8 cellular contexts compared by ENCODE assay signal in genomic region chr12:54417712-54418440, GRCh38. TPM values are rescaled to one million over a fixed set of nuclear protein-coding genes. Genes with fewer than 3 reads are reported as not detected.
A peak's percentile ranks its signal among the peaks of the same experiment; 100 is the strongest.
DNase-seq lines count a peak whose midpoint lies in the region; ATAC-seq and TF ChIP-seq lines count a peak whose summit lies in the region.

No MANE protein-coding gene starts in this region.

- H3K27me3 ChIP-seq in CD4-positive, alpha-beta memory T cell (ENCODE audit: insufficient read depth, low read length) = no peaks in the 10 kb centered on the region

- peak in 2 of 5 donors; percentile 26 to 50 for DNase-seq in CD4-positive, alpha-beta memory T cell
- DNase-seq in RWPE1 (ENCODE audit: low spot score) = no peak
- DNase-seq in effector memory CD8-positive, alpha-beta T cell = peak in 1 of 3 experiments; percentile 35
- peak; percentile 37 for DNase-seq in nephron progenitor cell
- DNase-seq in NOMO-1 treated with dmso at 0.1 percent for 144 hours (lab: John Stamatoyannopoulos, UW; ENCODE audit: unreplicated experiment) = no peak
- DNase-seq in NAMALWA (ENCODE audit: low spot score) = no peak

- peak overlapping the region; percentile 90 to 99 (median 98) for H3K27ac Mint-ChIP-seq in CD4-positive, alpha-beta memory T cell
- peak overlapping the region; percentile 89 to 99 for H3K27ac Mint-ChIP-seq in effector memory CD8-positive, alpha-beta T cell
- H3K27ac Mint-ChIP-seq in nephron progenitor cell = peak overlapping the region; percentile 49

- peak; percentile 14 for ATAC-seq in effector memory CD8-positive, alpha-beta T cell (replicated peaks)
- ATAC-seq in HG02970 (IDR thresholded peaks at IDR 0.05; ENCODE audit: low FRiP score, unreplicated experiment) = no peak
- ATAC-seq in HG03354 (IDR thresholded peaks at IDR 0.05; ENCODE audit: poor library complexity, severe bottlenecking, unreplicated experiment) = no peak

- CTCF ChIA-PET in CD4-positive, alpha-beta memory T cell (lab: Charles Lee; ENCODE audit: partially characterized antibody) = interaction anchor here (0.8 to 14.7 kb wide), 8 partner anchors 9 to 38 kb away, joined by 3 to 379 read pairs (median 10); no protein-coding TSS in a partner anchor
- CTCF ChIA-PET in RWPE1 (lab: Yijun Ruan, JAX) = interaction anchor here (1.3 to 3.4 kb wide), 3 partner anchors 14 to 21 kb away, joined by 5 to 23 read pairs (median 15); no protein-coding TSS in a partner anchor

- no peaks in the 10 kb centered on the region for H3K36me3 ChIP-seq in CD4-positive, alpha-beta memory T cell (ENCODE audit: insufficient read depth, low read length)

- H3K9me3 ChIP-seq in CD4-positive, alpha-beta memory T cell (ENCODE audit: control insufficient read depth in 1 of 2, low read length in 2 of 2) = no peaks in the 10 kb centered on the region

- intact Hi-C loops in CD4-positive, alpha-beta memory T cell (cut with micrococcal nuclease) = loop anchor here (2.0 kb wide), 1 partner anchor 15 kb away; no protein-coding TSS in a partner anchor

- H3K4me3 Mint-ChIP-seq in CD4-positive, alpha-beta memory T cell = peak overlapping the region; percentile 96 to 98 (median 98)
- peak overlapping the region; percentile 76 to 98 for H3K4me3 Mint-ChIP-seq in effector memory CD8-positive, alpha-beta T cell
- peak overlapping the region; percentile 96 for H3K4me3 Mint-ChIP-seq in nephron progenitor cell

- H3K9me3 Mint-ChIP-seq in CD4-positive, alpha-beta memory T cell = no peaks in the 10 kb centered on the region
- H3K9me3 Mint-ChIP-seq in effector memory CD8-positive, alpha-beta T cell = no peaks in the 10 kb centered on the region
- no peaks in the 10 kb centered on the region for H3K9me3 Mint-ChIP-seq in nephron progenitor cell

- H3K4me1 ChIP-seq in CD4-positive, alpha-beta memory T cell (ENCODE audit: insufficient read depth, low read length) = peaks cover 60% of the 10 kb centered on the region

- TF ChIP-seq CTCF in RWPE1 (conservative IDR thresholded peaks at IDR 0.05; ENCODE audit: low read depth) = no peak
- TF ChIP-seq CTCF in nephron progenitor cell (IDR thresholded peaks at IDR 0.05) = no peak

- H3K27ac ChIP-seq in CD4-positive, alpha-beta memory T cell (ENCODE audit: low read depth, low read length) = peak overlapping the region; percentile 91
- H3K27ac ChIP-seq in RWPE1 = peak overlapping the region; percentile 94

- H3K4me3 ChIP-seq in CD4-positive, alpha-beta memory T cell (ENCODE audit: low read length in 2 of 2) = peak overlapping the region; percentile 55 to 81

- H3K27me3 Mint-ChIP-seq in CD4-positive, alpha-beta memory T cell = peaks cover 0 to under 1% of the 10 kb centered on the region in 2 donors
- peaks cover 0 to 11% of the 10 kb centered on the region in 2 donors for H3K27me3 Mint-ChIP-seq in effector memory CD8-positive, alpha-beta T cell
- peaks cover 4% of the 10 kb centered on the region for H3K27me3 Mint-ChIP-seq in nephron progenitor cell (ENCODE audit: low read depth, poor library complexity)

- peaks cover 2 to 26% of the 10 kb centered on the region in 2 donors for H3K36me3 Mint-ChIP-seq in CD4-positive, alpha-beta memory T cell
- H3K36me3 Mint-ChIP-seq in effector memory CD8-positive, alpha-beta T cell (ENCODE audit: insufficient read depth) = peaks cover 24% of the 10 kb centered on the region
- no peaks in the 10 kb centered on the region for H3K36me3 Mint-ChIP-seq in nephron progenitor cell (ENCODE audit: low read depth)

- H3K4me1 Mint-ChIP-seq in CD4-positive, alpha-beta memory T cell = peaks cover 38 to 83% (median 51%) of the 10 kb centered on the region in 4 donors
- H3K4me1 Mint-ChIP-seq in effector memory CD8-positive, alpha-beta T cell (ENCODE audit: low read depth in 2 of 2) = peaks cover 61 to 62% of the 10 kb centered on the region in 2 donors
- peaks cover 81% of the 10 kb centered on the region for H3K4me1 Mint-ChIP-seq in nephron progenitor cell

- POLR2A ChIA-PET in CD4-positive, alpha-beta memory T cell (lab: Charles Lee; ENCODE audit: partially characterized antibody) = interaction anchor here (0.6 to 11.6 kb wide), 15 partner anchors 8 to 137 kb away, joined by 3 to 213 read pairs (median 7); partner anchors contain the start of genes CBX5, HNRNPA1 and NCKAP1L
- POLR2A ChIA-PET in RWPE1 (lab: Yijun Ruan, JAX; ENCODE audit: low non-redundant PET) = no interaction called here

RNA-seq across cellular contexts. Expression of gene ITGA5, which starts 1.2 kb away (rescaled TPM):
- 100 to 1,000 TPM; 158 to 162 TPM for total RNA-seq in CD4-positive, alpha-beta memory T cell
- 10 to 100 TPM; 28.8 to 64.7 TPM for polyA plus RNA-seq in CD4-positive, alpha-beta memory T cell

RNA-seq across cellular contexts. Expression of gene ZNF385A, which starts 33.3 kb away (rescaled TPM):
- 1 to 10 TPM; 1.8 to 2.1 TPM for total RNA-seq in CD4-positive, alpha-beta memory T cell
- polyA plus RNA-seq in CD4-positive, alpha-beta memory T cell = not detected

RNA-seq across cellular contexts. Expression of gene GPR84, which starts 53.6 kb away (rescaled TPM):
- total RNA-seq in CD4-positive, alpha-beta memory T cell = under 1 TPM in 1 of 2 experiments, not detected in 1; 0.36 TPM
- polyA plus RNA-seq in CD4-positive, alpha-beta memory T cell = not detected

RNA-seq across cellular contexts. Expression of gene GTSF1, which starts 55.5 kb away (rescaled TPM):
- total RNA-seq in CD4-positive, alpha-beta memory T cell = 1 to 10 TPM; 4.2 to 7.0 TPM
- polyA plus RNA-seq in CD4-positive, alpha-beta memory T cell = 10 to 100 TPM; 15.8 to 38.5 TPM
